8 cellular contexts compared by ENCODE assay signal in the genomic region with DNA sequence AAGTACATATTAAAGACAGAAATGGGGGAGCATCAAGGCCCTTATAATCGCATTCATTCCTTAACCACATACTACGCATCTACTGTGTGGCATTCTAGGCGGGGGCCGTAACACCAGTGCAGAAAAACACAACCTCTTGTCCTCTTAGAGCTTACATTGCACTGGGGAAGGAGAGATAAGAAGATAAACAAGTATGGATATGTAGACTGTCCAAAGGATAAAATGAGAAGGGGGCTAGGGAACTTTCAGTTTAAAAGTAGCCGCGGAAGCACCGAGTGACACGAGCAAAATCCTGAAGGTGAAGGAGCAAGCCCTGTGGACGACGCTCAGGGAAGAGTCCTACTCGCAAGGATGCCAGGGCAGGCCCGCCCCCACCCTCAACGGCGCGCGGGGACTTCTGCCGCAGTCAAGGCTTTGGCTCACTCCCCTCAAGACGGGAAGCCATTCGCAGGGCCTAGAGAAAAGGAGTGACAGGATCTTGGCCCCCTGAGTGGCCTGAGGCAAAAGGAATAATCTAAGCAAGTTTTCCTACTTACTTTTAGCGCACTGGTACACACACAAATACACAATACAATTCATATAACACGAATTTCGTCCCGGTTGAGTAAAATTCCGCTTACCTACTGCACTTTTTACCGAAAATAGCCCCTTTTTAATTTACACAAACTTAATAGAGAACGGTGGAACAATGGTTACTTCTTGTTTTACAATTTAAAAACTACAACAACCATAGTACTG. TPM values are rescaled to one million over a fixed set of nuclear protein-coding genes. Genes with fewer than 3 reads are reported as not detected.
DNase-seq lines count a peak whose midpoint lies in the region; ATAC-seq and TF ChIP-seq lines count a peak whose summit lies in the region.

No MANE protein-coding gene starts in this region.

- 0 to 1% methylated on average over 25 to 26 of the region's 26 CpGs for WGBS in esophagus squamous epithelium, 2 donors

- H3K27ac Mint-ChIP-seq in naive B cell, result peak overlapping the region; percentile 50 to 98 (median 94)

- H3K27me3 ChIP-seq in esophagus squamous epithelium (no peaks in the 10 kb centered on the region), stomach smooth muscle (ENCODE audit: control insufficient read depth in 1 of 2, insufficient read depth in 2 of 2, low read length in 2 of 2) (no peaks in the 10 kb centered on the region)

- H3K9me3 ChIP-seq in esophagus squamous epithelium (no peaks in the 10 kb centered on the region), stomach smooth muscle (ENCODE audit: control insufficient read depth in 2 of 2, low read length in 2 of 2) (no peaks in the 10 kb centered on the region)

- H3K27me3 Mint-ChIP-seq in activated T-cell treated with anti-CD3 and anti-CD28 coated beads, Interleukin-2, amount 50 U/mL, for 4 hours (ENCODE audit: low read depth), result no peaks in the 10 kb centered on the region
- no peaks in the 10 kb centered on the region for H3K27me3 Mint-ChIP-seq in naive B cell

- TF ChIP-seq CTCF in esophagus squamous epithelium (IDR thresholded peaks at IDR 0.05), result no peak

- peaks cover 6% of the 10 kb centered on the region for H3K36me3 Mint-ChIP-seq in activated T-cell treated with anti-CD3 and anti-CD28 coated beads, Interleukin-2, amount 50 U/mL, for 4 hours (ENCODE audit: insufficient read depth)
- H3K36me3 Mint-ChIP-seq in naive B cell, result no peaks in the 10 kb centered on the region

- peaks cover 2% of the 10 kb centered on the region for H3K9me3 Mint-ChIP-seq in activated T-cell treated with anti-CD3 and anti-CD28 coated beads, Interleukin-2, amount 50 U/mL, for 4 hours
- H3K9me3 Mint-ChIP-seq in naive B cell, result peaks cover 0 to 2% (median 0%) of the 10 kb centered on the region in 7 donors

- peak overlapping the region; percentile 71 to 91 (median 89) for H3K4me3 ChIP-seq in esophagus squamous epithelium
- H3K4me3 ChIP-seq in stomach smooth muscle (ENCODE audit: low read length in 2 of 2), result peak overlapping the region; percentile 75 to 88

- H3K4me1 ChIP-seq in esophagus squamous epithelium (peaks cover 7 to 61% (median 25%) of the 10 kb centered on the region in 3 donors), stomach smooth muscle (ENCODE audit: control insufficient read depth, insufficient read depth, low read length) (peaks cover 9% of the 10 kb centered on the region)

- DNase-seq in AG20443 (ENCODE audit: low spot score) (peak; percentile 54), NCI-H82 (lab: John Stamatoyannopoulos, UW) (peak; percentile 82), esophagus squamous epithelium (lab: John Stamatoyannopoulos, UW) (no peak), naive B cell (peak; percentile 36), OCI-M2 (lab: John Stamatoyannopoulos, UW; ENCODE audit: unreplicated experiment) (no peak)
- DNase-seq in activated T-cell treated with anti-CD3 and anti-CD28 coated beads, Interleukin-2, amount 50 U/mL, for 4 hours, result peak; percentile 24

- intact Hi-C loops in esophagus squamous epithelium (cut with DNase I), result no loop called here

- peaks cover 36% of the 10 kb centered on the region for H3K4me1 Mint-ChIP-seq in activated T-cell treated with anti-CD3 and anti-CD28 coated beads, Interleukin-2, amount 50 U/mL, for 4 hours (ENCODE audit: low read depth)
- H3K4me1 Mint-ChIP-seq in naive B cell, result peaks cover 30 to 53% (median 40%) of the 10 kb centered on the region in 3 donors

- no peak for TF ChIP-seq POLR2A in esophagus squamous epithelium (IDR thresholded peaks at IDR 0.05)

- H3K4me3 Mint-ChIP-seq in activated T-cell treated with anti-CD3 and anti-CD28 coated beads, Interleukin-2, amount 50 U/mL, for 4 hours, result peak overlapping the region; percentile 94
- peak overlapping the region; percentile 92 to 97 (median 96) for H3K4me3 Mint-ChIP-seq in naive B cell

- H3K27ac ChIP-seq in esophagus squamous epithelium, result peak overlapping the region; percentile 94 to 98 (median 98)
- peak overlapping the region; percentile 89 for H3K27ac ChIP-seq in stomach smooth muscle (ENCODE audit: low read length)

- H3K36me3 ChIP-seq in esophagus squamous epithelium, result peaks cover 0 to 4% (median 0%) of the 10 kb centered on the region in 3 donors
- no peaks in the 10 kb centered on the region for H3K36me3 ChIP-seq in stomach smooth muscle (ENCODE audit: control insufficient read depth in 2 of 2, insufficient read depth in 2 of 2, low read length in 2 of 2)

- H3K9ac ChIP-seq in stomach smooth muscle (ENCODE audit: low read length in 2 of 2), result peak overlapping the region; percentile 81 to 91

- ATAC-seq in GM21825 (IDR thresholded peaks at IDR 0.05; ENCODE audit: unreplicated experiment) (peak; percentile 14), naive B cell (ENCODE audit: low read depth in 2 of 2) (peak; percentile 10 to 17)
- peak; percentile 19 to 20 for ATAC-seq in activated T-cell treated with anti-CD3 and anti-CD28 coated beads, Interleukin-2, amount 50 U/mL, for 4 hours

RNA-seq across cellular contexts. Expression of gene NIPBL, which starts 1.3 kb away (rescaled TPM):
- 10 to 100 TPM; 42.0 to 56.0 (median 43.4) TPM for total RNA-seq in activated T-cell treated with anti-CD3 and anti-CD28 coated beads, Interleukin-2, amount 50 U/mL, for 4 hours
- 10 to 100 TPM; 19.4 to 50.0 (median 31.3) TPM for total RNA-seq in esophagus squamous epithelium
- polyA plus RNA-seq in naive B cell (ENCODE audit: low read depth in 6 of 6), result 10 to 100 TPM in 5 of 6 donors, 1 to 10 TPM in 1; 8.8 to 47.4 (median 17.0) TPM

Comparison
In these comparisons a context has a peak if more than half of its experiments do, and no peak if none do; other contexts are left out.
1. DNase-seq: peak in AG20443 (single experiment), NCI-H82 (single experiment), activated T-cell treated with anti-CD3 and anti-CD28 coated beads, Interleukin-2, amount 50 U/mL, for 4 hours (single experiment) and naive B cell (single experiment); none in esophagus squamous epithelium (single experiment) and OCI-M2 (single experiment).
2. Peak in every context shown above with its lines, with median percentiles within 50 percentile points of each other: ATAC-seq.